In genomic region chr6:56671651-56672461, GRCh38 we compare ENCODE assay signal across 10 cellular contexts. TPM values are rescaled to one million over a fixed set of nuclear protein-coding genes. Genes with fewer than 3 reads are reported as not detected.
DNase-seq lines count a peak whose midpoint lies in the region; ATAC-seq, FAIRE-seq and TF ChIP-seq lines count a peak whose summit lies in the region.
"Had no signal": no experiment of that assay in that cellular context is flagged by ENCODE, and none has a peak within 500 bp of the region (broad histone marks: within the 10 kb centered on the region; RNA-seq: fewer than 3 reads in every experiment).

No MANE protein-coding gene starts in this region.

- H2AFZ ChIP-seq in K562 (ENCODE audit: low read depth, low read length): no peak overlapping the region

- no peak for TF ChIP-seq EP300 in K562 (IDR thresholded peaks at IDR 0.05; ENCODE audit: low read length)
- no peak for TF ChIP-seq EP300 in suprapubic skin (IDR thresholded peaks at IDR 0.05)

- H3K9me1 ChIP-seq in K562 (ENCODE audit: control insufficient read depth, insufficient read depth, low read length): no peaks in the 10 kb centered on the region

- POLR2A ChIA-PET in K562 (lab: Yijun Ruan, JAX): no interaction called here
- POLR2A ChIA-PET in activated CD4-positive, alpha-beta T cell treated with anti-CD3 and anti-CD28 coated beads, Interleukin-2, amount 10 ng/mL, durations not matched to agents 7 days and 5 days (lab: Charles Lee): no interaction called here

- H3K4me3 ChIP-seq in K562: no peak overlapping the region
- no peak overlapping the region for H3K4me3 ChIP-seq in suprapubic skin
- H3K4me3 ChIP-seq in brain microvascular endothelial cell (ENCODE audit: low read depth, low read length): no peak overlapping the region

- CTCF ChIA-PET in K562 (lab: Yijun Ruan, JAX; ENCODE audit: low intra/inter-chr PET ratio): no interaction called here
- CTCF ChIA-PET in activated CD4-positive, alpha-beta T cell treated with anti-CD3 and anti-CD28 coated beads, Interleukin-2, amount 10 ng/mL, durations not matched to agents 7 days and 5 days (lab: Charles Lee): no interaction called here

- H3K9me3 Mint-ChIP-seq in activated CD4-positive, alpha-beta T cell treated with anti-CD3 and anti-CD28 coated beads, Interleukin-2, amount 10 ng/mL, durations not matched to agents 7 days and 5 days: no peaks in the 10 kb centered on the region

- intact Hi-C loops in K562 (cut with micrococcal nuclease) (no loop called here), left colon (cut with DNase I, micrococcal nuclease) (no loop called here)

- DNase-seq in K562 (ENCODE audit: extremely low read depth in 1 of 4, low spot score in 3 of 4) (no peak), left colon (peak; percentile 40 to 42), suprapubic skin (ENCODE audit: low spot score in 2 of 2) (no peak), brain microvascular endothelial cell (no peak), activated gamma-delta T cell (lab: John Stamatoyannopoulos, UW) (no peak)
- no peak for DNase-seq in activated CD4-positive, alpha-beta T cell treated with anti-CD3 and anti-CD28 coated beads, Interleukin-2, amount 10 ng/mL, durations not matched to agents 7 days and 5 days
- DNase-seq: stimulated activated CD8-positive, alpha-beta memory T cell treated with anti-CD3 and anti-CD28 coated beads, Interleukin-4, amount 100 ng/mL, for 48 hours had no signal

- no peaks in the 10 kb centered on the region for H3K36me3 ChIP-seq in KOPT-K1 (ENCODE audit: insufficient read depth, low read length)
- no peaks in the 10 kb centered on the region for H3K36me3 ChIP-seq in K562 (ENCODE audit: control insufficient read depth, insufficient read depth, low read length)
- H3K36me3 ChIP-seq in suprapubic skin: no peaks in the 10 kb centered on the region
- H3K36me3 ChIP-seq in brain microvascular endothelial cell (replicated peaks): peaks cover 5% of the 10 kb centered on the region

- H3K27me3 ChIP-seq in K562 (ENCODE audit: control insufficient read depth in 2 of 2, insufficient read depth in 2 of 2, low read length in 2 of 2) (no peaks in the 10 kb centered on the region), suprapubic skin (no peaks in the 10 kb centered on the region), brain microvascular endothelial cell (replicated peaks) (no peaks in the 10 kb centered on the region)

- no peak for ATAC-seq in K562
- peak; percentile 86 for ATAC-seq in left colon
- no peak for ATAC-seq in GM21526 (IDR thresholded peaks at IDR 0.05; ENCODE audit: low FRiP score, unreplicated experiment)

- BruUV-seq in K562 (replicated peaks; lab: Mats Ljungman, UMichigan): no TSS peak

- H3K9me3 ChIP-seq in KOPT-K1 (ENCODE audit: insufficient read depth, low read length, poor library complexity, severe bottlenecking) (no peaks in the 10 kb centered on the region), K562 (replicated peaks; ENCODE audit: control insufficient read depth, insufficient read depth, low read depth, low read length) (no peaks in the 10 kb centered on the region), suprapubic skin (no peaks in the 10 kb centered on the region)

- H3K4me1 Mint-ChIP-seq in activated CD4-positive, alpha-beta T cell treated with anti-CD3 and anti-CD28 coated beads, Interleukin-2, amount 10 ng/mL, durations not matched to agents 7 days and 5 days: no peaks in the 10 kb centered on the region

- FAIRE-seq in K562 (lab: Jason Lieb, UNC): no peak
- FAIRE-seq: TTC549 had no signal

- no peaks in the 10 kb centered on the region for H3K27me3 Mint-ChIP-seq in activated CD4-positive, alpha-beta T cell treated with anti-CD3 and anti-CD28 coated beads, Interleukin-2, amount 10 ng/mL, durations not matched to agents 7 days and 5 days

- no peak overlapping the region for H3K9ac ChIP-seq in K562 (ENCODE audit: insufficient read depth in 1 of 2, low read depth in 2 of 2, low read length in 2 of 2)

- no peaks in the 10 kb centered on the region for H4K20me1 ChIP-seq in K562 (replicated peaks; ENCODE audit: control insufficient read depth, insufficient read depth, low read length)

- H3K27ac Mint-ChIP-seq in activated CD4-positive, alpha-beta T cell treated with anti-CD3 and anti-CD28 coated beads, Interleukin-2, amount 10 ng/mL, durations not matched to agents 7 days and 5 days: no peak overlapping the region

- no peaks in the 10 kb centered on the region for H3K36me3 Mint-ChIP-seq in activated CD4-positive, alpha-beta T cell treated with anti-CD3 and anti-CD28 coated beads, Interleukin-2, amount 10 ng/mL, durations not matched to agents 7 days and 5 days (ENCODE audit: low read depth)

- 8% methylated on average over 6 of the region's 6 CpGs for WGBS in K562 (ENCODE audit: insufficient coverage, low coverage, missing lambda C conversion rate)
- WGBS in suprapubic skin: 31% methylated on average over 6 of the region's 6 CpGs

- H3K79me2 ChIP-seq in K562 (ENCODE audit: control insufficient read depth, insufficient read depth, low read length): no peaks in the 10 kb centered on the region

- H3K4me1 ChIP-seq in K562 (replicated peaks in 1 of 2; ENCODE audit: control insufficient read depth in 2 of 2, insufficient read depth in 2 of 2, low read length in 2 of 2) (no peaks in the 10 kb centered on the region), suprapubic skin (peaks cover 27% of the 10 kb centered on the region)

- H3K4me2 ChIP-seq in K562 (ENCODE audit: insufficient read depth, low read length): no peak overlapping the region

- TF ChIP-seq RAD21 in K562 (CRISPR knock-in tag; conservative IDR thresholded peaks at IDR 0.05 in 1 of 2, IDR thresholded peaks at IDR 0.05 in 1 of 2): no peak

- H3K27ac ChIP-seq in KOPT-K1 (ENCODE audit: low read depth, low read length, poor library complexity, severe bottlenecking): peak overlapping the region; percentile 66
- no peak overlapping the region for H3K27ac ChIP-seq in K562 (ENCODE audit: extremely low read depth, low read depth, low read length)
- peak overlapping the region; percentile 80 for H3K27ac ChIP-seq in suprapubic skin
- no peak overlapping the region for H3K27ac ChIP-seq in brain microvascular endothelial cell

- TF ChIP-seq CTCF in K562 (IDR thresholded peaks at IDR 0.05 in 2 of 3, conservative IDR thresholded peaks at IDR 0.05 in 1 of 3; ENCODE audit: insufficient read depth in 2 of 3, low read depth in 1 of 3, low read length in 3 of 3) (no peak), suprapubic skin (IDR thresholded peaks at IDR 0.05) (no peak), brain microvascular endothelial cell (IDR thresholded peaks at IDR 0.05; ENCODE audit: low read depth, low read length, missing control alignments) (no peak)

- no peak overlapping the region for H3K4me3 Mint-ChIP-seq in activated CD4-positive, alpha-beta T cell treated with anti-CD3 and anti-CD28 coated beads, Interleukin-2, amount 10 ng/mL, durations not matched to agents 7 days and 5 days

- TF ChIP-seq POLR2A in K562 (conservative IDR thresholded peaks at IDR 0.05) (no peak), suprapubic skin (IDR thresholded peaks at IDR 0.05) (no peak)

- in situ Hi-C loops in K562 (cut with MboI): no loop called here
- in situ Hi-C loops in brain microvascular endothelial cell (cut with HindIII; ENCODE audit: low pct_ligation_motif_present, low sequenced_read_pairs): no loop called here

TF ChIP-seq in K562, 482 proteins besides CTCF, POLR2A, EP300 and RAD21:
- no peak for TF ChIP-seq JUNB (CRISPR knock-in tag; conservative IDR thresholded peaks at IDR 0.05)
- TF ChIP-seq POU5F1 (IDR thresholded peaks at IDR 0.05; ENCODE audit: borderline replicate concordance, low read depth, low read length, partially characterized antibody): no peak
- peak; percentile 56 for TF ChIP-seq MEIS2 (IDR thresholded peaks at IDR 0.05; ENCODE audit: partially characterized antibody)
TF ChIP-seq in K562: peak in this region for 1.

RNA-seq across cellular contexts. Expression of gene DST, which starts 29.2 kb away (rescaled TPM):
- 25.4 and 91.0 TPM in 2 replicates for total RNA-seq in K562 (2011; cell fraction: chromatin; rRNA removed; ENCODE audit: low replicate concordance)
- total RNA-seq in K562 (2011; cell fraction: nucleolus; rRNA removed): 14.0 and 27.6 TPM in 2 replicates
- 41.6 and 57.9 TPM in 2 replicates for total RNA-seq in K562 (2011; cell fraction: nucleoplasm; rRNA removed)
- total RNA-seq in K562 (2014; rRNA removed) (14.6 and 16.2 TPM in 2 replicates), K562 (2014; rRNA removed; fragmentation: Illumina TruSeq; extraction: Trizol) (21.9 and 24.6 TPM in 2 replicates), K562 (2015; rRNA removed; fragmentation: Illumina TruSeq; extraction: Trizol) (15.3 and 15.6 TPM in 2 replicates), K562 (2021) (20.3 and 21.8 TPM in 2 replicates), left colon (100 to 1,000 TPM; 179 to 332 TPM), suprapubic skin (1,000 to 10,000 TPM in 1 of 4 donors, 100 to 1,000 TPM in 3; 637 to 1,048 (median 751) TPM)
- polyA plus RNA-seq in K562 (2011; rRNA removed) (3.5 and 6.7 TPM in 2 replicates), K562 (2014; fragmentation: Illumina TruSeq; extraction: Trizol) (11.5 and 13.3 TPM in 2 replicates), K562 (2014; fragmentation: Nextera tagmentation; extraction: Ambion mirVana) (1 to 10 TPM; 5.2 to 5.7 TPM), K562 (2014; rRNA removed) (10.5 and 10.9 TPM in 2 replicates)
- 2.0 and 3.9 TPM in 2 replicates for polyA plus RNA-seq in K562 (2011; cell fraction: cytosol; rRNA removed)
- 11.3 and 29.1 TPM in 2 replicates for polyA plus RNA-seq in K562 (2011; cell fraction: nucleus; rRNA removed)
- polyA plus RNA-seq in K562 (2012): 10.0 and 20.2 TPM in 2 replicates
- polyA minus RNA-seq in K562 (2011; rRNA and poly(A)+ RNA removed): 25.1 and 32.6 TPM in 2 replicates
- 5.7 and 9.4 TPM in 2 replicates for polyA minus RNA-seq in K562 (2011; cell fraction: cytosol; rRNA and poly(A)+ RNA removed)
- polyA minus RNA-seq in K562 (2011; cell fraction: nucleus; rRNA and poly(A)+ RNA removed): 38.4 and 44.3 TPM in 2 replicates
- 1 to 10 TPM; 3.1 to 4.4 TPM for total RNA-seq in activated CD4-positive, alpha-beta T cell treated with anti-CD3 and anti-CD28 coated beads, Interleukin-2, amount 10 ng/mL, durations not matched to agents 7 days and 5 days

Comparison
In these comparisons a context has a peak if more than half of its experiments do, and no peak if none do; other contexts are left out.
1. H3K27ac ChIP-seq: peak in KOPT-K1 (single experiment) and suprapubic skin (single experiment); none in K562 (single experiment) and brain microvascular endothelial cell (single experiment).
2. DNase-seq: peak in left colon (2 of 2); none in K562 (0 of 4), suprapubic skin (0 of 2), activated CD4-positive, alpha-beta T cell treated with anti-CD3 and anti-CD28 coated beads, Interleukin-2, amount 10 ng/mL, durations not matched to agents 7 days and 5 days (single experiment), brain microvascular endothelial cell (single experiment) and activated gamma-delta T cell (single experiment).